In genomic region chr17:78114831-78115723, GRCh38 we compare ENCODE assay signal across 9 cellular contexts. TPM values are rescaled to one million over a fixed set of nuclear protein-coding genes. Genes with fewer than 3 reads are reported as not detected.
DNase-seq lines count a peak whose midpoint lies in the region; ATAC-seq, FAIRE-seq and TF ChIP-seq lines count a peak whose summit lies in the region.
"Had no signal": no experiment of that assay in that cellular context is flagged by ENCODE, and none has a peak within 500 bp of the region (broad histone marks: within the 10 kb centered on the region; RNA-seq: fewer than 3 reads in every experiment).

No MANE protein-coding gene starts in this region.

- H3K4me3 Mint-ChIP-seq in naive thymus-derived CD8-positive, alpha-beta T cell, result peak overlapping the region in 3 of 10 donors; percentile 4 to 15 (median 6)

- no peak for ATAC-seq in naive thymus-derived CD8-positive, alpha-beta T cell
- no peak for ATAC-seq in HG02870 (IDR thresholded peaks at IDR 0.05; ENCODE audit: unreplicated experiment)
- ATAC-seq: upper lobe of right lung had no signal

- FAIRE-seq in GM12891 (lab: Jason Lieb, UNC), result no peak
- FAIRE-seq: RCC 7860 had no signal

- H3K36me3 Mint-ChIP-seq in naive thymus-derived CD8-positive, alpha-beta T cell, result peaks cover 0 to 74% (median 22%) of the 10 kb centered on the region in 3 donors

- DNase-seq in GM12891 (ENCODE audit: insufficient read length, low spot score) (no peak), anterior cingulate cortex (lab: John Stamatoyannopoulos, UW) (peak in 54 of 58 donors; percentile 25 to 97 (median 82)), MV-4-11 (lab: John Stamatoyannopoulos, UW) (no peak), OCI-M1 (lab: John Stamatoyannopoulos, UW) (no peak)
- DNase-seq in naive thymus-derived CD8-positive, alpha-beta T cell, result peak in 1 of 10 donors; percentile 21
- DNase-seq: NCI-H2029, upper lobe of right lung had no signal

- H3K4me1 Mint-ChIP-seq in naive thymus-derived CD8-positive, alpha-beta T cell, result peaks cover 33 to 67% (median 58%) of the 10 kb centered on the region in 4 donors

- H3K9me3 Mint-ChIP-seq in naive thymus-derived CD8-positive, alpha-beta T cell, result no peaks in the 10 kb centered on the region

- no peak for TF ChIP-seq POLR2A in GM12891 (IDR thresholded peaks at IDR 0.05; ENCODE audit: low read depth, low read length)

- H3K27me3 Mint-ChIP-seq in naive thymus-derived CD8-positive, alpha-beta T cell, result no peaks in the 10 kb centered on the region

- POLR2A ChIA-PET in naive thymus-derived CD8-positive, alpha-beta T cell (lab: Charles Lee), result interaction anchor here (0.5 to 15.9 kb wide), 6 partner anchors 10 to 614 kb away, joined by 3 to 615 read pairs (median 6); partner anchors contain the start of genes C17orf99, TMC6, TMC8 and TNRC6C

- H3K27ac Mint-ChIP-seq in naive thymus-derived CD8-positive, alpha-beta T cell, result peak overlapping the region in 9 of 10 donors; percentile 55 to 99 (median 90)

TF ChIP-seq in GM12891, 5 proteins besides CTCF, POLR2A, EP300 and RAD21:
- TF ChIP-seq SPI1 (IDR thresholded peaks at IDR 0.05; ENCODE audit: low read depth, low read length) (no peak), POU2F2 (IDR thresholded peaks at IDR 0.05; ENCODE audit: low read depth, low read length) (no peak), POLR2AphosphoS5 (IDR thresholded peaks at IDR 0.05; ENCODE audit: low read depth, low read length) (peak; percentile 31; the same call in 1 of the 2 replicates), PAX5 (IDR thresholded peaks at IDR 0.05; ENCODE audit: insufficient read depth, low read length, severe bottlenecking) (no peak)

RNA-seq across cellular contexts. Expression of gene TMC6, which starts 13.5 kb away (rescaled TPM):
- polyA plus RNA-seq in GM12891 (2012; ENCODE audit: low read depth, missing spikeins), result 125 TPM
- 100 to 1,000 TPM; 809 to 819 TPM for total RNA-seq in naive thymus-derived CD8-positive, alpha-beta T cell
- 100 to 1,000 TPM; 186 to 253 (median 209) TPM for polyA plus RNA-seq in naive thymus-derived CD8-positive, alpha-beta T cell

RNA-seq across cellular contexts. Expression of gene TMC8, which starts 15.5 kb away (rescaled TPM):
- 67.1 TPM for polyA plus RNA-seq in GM12891 (2012; ENCODE audit: low read depth, missing spikeins)
- 100 to 1,000 TPM; 367 to 370 TPM for total RNA-seq in naive thymus-derived CD8-positive, alpha-beta T cell
- polyA plus RNA-seq in naive thymus-derived CD8-positive, alpha-beta T cell, result 100 to 1,000 TPM in 1 of 3 donors, 10 to 100 TPM in 2; 62.5 to 141 (median 72.9) TPM

RNA-seq across cellular contexts. Expression of gene C17orf99, which starts 31.1 kb away (rescaled TPM):
- polyA plus RNA-seq in GM12891 (2012; ENCODE audit: low read depth, missing spikeins), result 5.8 TPM
- under 1 TPM in 1 of 2 experiments, not detected in 1; 0.60 TPM for total RNA-seq in naive thymus-derived CD8-positive, alpha-beta T cell
- polyA plus RNA-seq in naive thymus-derived CD8-positive, alpha-beta T cell, result not detected
- total RNA-seq: upper lobe of right lung had no signal

RNA-seq across cellular contexts. Expression of gene SYNGR2, which starts 53.3 kb away (rescaled TPM):
- 338 TPM for polyA plus RNA-seq in GM12891 (2012; ENCODE audit: low read depth, missing spikeins)
- 10 to 100 TPM; 58.1 to 66.6 TPM for total RNA-seq in naive thymus-derived CD8-positive, alpha-beta T cell
- polyA plus RNA-seq in naive thymus-derived CD8-positive, alpha-beta T cell, result 100 to 1,000 TPM in 1 of 3 donors, 10 to 100 TPM in 2; 88.4 to 108 (median 92.1) TPM

Comparison
In these comparisons a context has a peak if more than half of its experiments do, and no peak if none do; other contexts are left out.
1. DNase-seq: peak in anterior cingulate cortex (54 of 58); none in GM12891 (single experiment), MV-4-11 (single experiment) and OCI-M1 (single experiment).